15 cellular contexts compared by ENCODE assay signal in the genomic region with DNA sequence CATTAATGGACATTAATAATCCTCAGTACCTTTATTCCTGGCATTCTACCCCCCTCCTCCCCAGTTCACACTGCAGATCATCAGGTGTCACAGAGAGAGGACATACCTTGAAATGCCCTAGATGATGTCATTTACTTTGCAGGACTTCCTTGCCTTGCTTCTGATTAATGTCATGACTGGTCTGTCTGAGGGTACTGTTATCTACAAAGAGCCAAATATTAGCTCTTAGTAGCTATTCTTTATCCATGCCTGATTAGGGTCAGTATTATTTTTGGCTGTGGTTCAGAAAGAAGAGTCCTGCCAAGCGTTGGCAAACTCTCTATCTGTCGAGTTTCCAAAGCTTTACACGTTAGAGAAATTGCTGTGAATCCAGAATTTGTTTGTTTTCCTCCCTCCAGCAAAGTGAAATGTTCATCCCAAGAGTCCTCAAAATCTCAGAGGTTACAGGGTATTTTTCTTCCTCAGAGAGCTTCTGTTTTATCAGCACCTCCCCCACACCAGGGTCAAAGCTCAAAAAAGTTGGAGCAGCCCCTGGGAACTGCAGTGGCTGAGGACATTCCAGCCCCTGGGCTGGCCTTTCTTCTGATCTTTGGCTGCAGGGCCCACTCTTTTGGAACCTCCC. TPM values are rescaled to one million over a fixed set of nuclear protein-coding genes. Genes with fewer than 3 reads are reported as not detected.
A peak's percentile ranks its signal among the peaks of the same experiment; 100 is the strongest.
DNase-seq lines count a peak whose midpoint lies in the region; ATAC-seq, FAIRE-seq and TF ChIP-seq lines count a peak whose summit lies in the region.
"Had no signal": no experiment of that assay in that cellular context is flagged by ENCODE, and none has a peak within 500 bp of the region (broad histone marks: within the 10 kb centered on the region; RNA-seq: fewer than 3 reads in every experiment).

No MANE protein-coding gene starts in this region.

- H3K27me3 ChIP-seq in HUES48 (ENCODE audit: control insufficient read depth, insufficient read depth, low read length) (no peaks in the 10 kb centered on the region), pancreas (no peaks in the 10 kb centered on the region)

- no peak overlapping the region for H3K4me3 ChIP-seq in HUES48 (ENCODE audit: low read depth, low read length)
- H3K4me3 ChIP-seq in fibroblast of the aortic adventitia (ENCODE audit: low read depth, low read length): no peak overlapping the region
- no peak overlapping the region for H3K4me3 ChIP-seq in pancreas

- intact Hi-C loops in pancreas (cut with DNase I): no loop called here

- no peak for TF ChIP-seq CTCF in fibroblast of the aortic adventitia (IDR thresholded peaks at IDR 0.05; ENCODE audit: insufficient read depth, low read length)
- no peak for TF ChIP-seq CTCF in pancreas (IDR thresholded peaks at IDR 0.05)

- H3K27ac ChIP-seq in HUES48 (ENCODE audit: low read depth, low read length): peak overlapping the region; percentile 84
- peak overlapping the region in 2 of 4 donors; percentile 37 to 51 for H3K27ac ChIP-seq in pancreas

- DNase-seq in fibroblast of the aortic adventitia (ENCODE audit: low read depth): peak; percentile 47
- DNase-seq in pancreas: peak in 2 of 6 donors; percentile 58 to 64
- DNase-seq in NCI-H1694 (lab: John Stamatoyannopoulos, UW): no peak
- no peak for DNase-seq in T1000 (lab: John Stamatoyannopoulos, UW)
- DNase-seq: activated CD4-positive, alpha-beta T cell treated with anti-CD3 and anti-CD28 coated beads, Interleukin-2, amount 50 U/mL, for 1 hour; NCI-H146; NCI-H774; stimulated activated CD4-positive, alpha-beta T cell treated with anti-CD3 and anti-CD28 coated beads, Interleukin-4, amount 100 ng/mL, for 4 hours had no signal

- peaks cover 90% of the 10 kb centered on the region for H3K36me3 ChIP-seq in HUES48 (ENCODE audit: control insufficient read depth, insufficient read depth, low read length)
- no peaks in the 10 kb centered on the region for H3K36me3 ChIP-seq in pancreas

- H3K4me1 ChIP-seq in HUES48 (ENCODE audit: control insufficient read depth, insufficient read depth, low read length) (no peaks in the 10 kb centered on the region), pancreas (peaks cover 17 to 20% (median 20%) of the 10 kb centered on the region in 3 donors)

- WGBS in pancreas, 2 donors: 4 to 5% methylated on average over 3 of the region's 3 CpGs

- H3K9me3 ChIP-seq in HUES48 (ENCODE audit: control insufficient read depth, insufficient read depth, low read length): no peaks in the 10 kb centered on the region
- no peaks in the 10 kb centered on the region for H3K9me3 ChIP-seq in pancreas

- H3K9ac ChIP-seq in HUES48 (ENCODE audit: low read depth, low read length): no peak overlapping the region

- FAIRE-seq in pancreas (lab: Jason Lieb, UNC): no peak
- FAIRE-seq: frontal cortex had no signal

- ATAC-seq in SK-N-SH treated with all-trans-retinoic acid at 6 μM for 48 hours: peak; percentile 48
- peak; percentile 33 to 77 (median 60) for ATAC-seq in pancreas
- ATAC-seq in GM21576 (IDR thresholded peaks at IDR 0.05; ENCODE audit: unreplicated experiment): no peak

TF ChIP-seq in SK-N-SH treated with all-trans-retinoic acid at 6 μM for 48 hours, 23 proteins besides CTCF, POLR2A, EP300 and RAD21 (continues in another document):
- TF ChIP-seq GLIS3 (CRISPR knock-in tag; IDR thresholded peaks at IDR 0.05) (no peak), ZC3H10 (CRISPR knock-in tag; IDR thresholded peaks at IDR 0.05) (no peak), ZNF8 (CRISPR knock-in tag; IDR thresholded peaks at IDR 0.05) (peak; percentile 31; the same call in 1 of the 2 replicates), CSDC2 (CRISPR knock-in tag; IDR thresholded peaks at IDR 0.05) (no peak), PPARA (CRISPR knock-in tag; IDR thresholded peaks at IDR 0.05; ENCODE audit: borderline replicate concordance) (no peak), ISL1 (CRISPR knock-in tag; IDR thresholded peaks at IDR 0.05) (peak; percentile 91), CSRNP3 (CRISPR knock-in tag; IDR thresholded peaks at IDR 0.05) (no peak; the same call in 1 of the 2 replicates), ZNF565 (CRISPR knock-in tag; conservative IDR thresholded peaks at IDR 0.05; ENCODE audit: low read depth) (0 out of 2 replicates have a peak, but pooled peaks have one; percentile 59), TOX (CRISPR knock-in tag; IDR thresholded peaks at IDR 0.05; ENCODE audit: borderline replicate concordance) (no peak), RARB (CRISPR knock-in tag; IDR thresholded peaks at IDR 0.05) (no peak), ESRRG (CRISPR knock-in tag; IDR thresholded peaks at IDR 0.05) (peak; percentile 10; the same call in 1 of the 2 replicates), PATZ1 (CRISPR knock-in tag; IDR thresholded peaks at IDR 0.05; ENCODE audit: borderline replicate concordance) (no peak), SNAI2 (CRISPR knock-in tag; IDR thresholded peaks at IDR 0.05) (no peak), OSR1 (CRISPR knock-in tag; IDR thresholded peaks at IDR 0.05) (no peak), ZFP3 (CRISPR knock-in tag; IDR thresholded peaks at IDR 0.05) (no peak), ARNTL (CRISPR knock-in tag; IDR thresholded peaks at IDR 0.05; ENCODE audit: borderline replicate concordance, low read depth) (no peak), TCF4 (CRISPR knock-in tag; IDR thresholded peaks at IDR 0.05; ENCODE audit: borderline replicate concordance) (no peak; the same call in 1 of the 2 replicates)
- TF ChIP-seq, protein P1, sequence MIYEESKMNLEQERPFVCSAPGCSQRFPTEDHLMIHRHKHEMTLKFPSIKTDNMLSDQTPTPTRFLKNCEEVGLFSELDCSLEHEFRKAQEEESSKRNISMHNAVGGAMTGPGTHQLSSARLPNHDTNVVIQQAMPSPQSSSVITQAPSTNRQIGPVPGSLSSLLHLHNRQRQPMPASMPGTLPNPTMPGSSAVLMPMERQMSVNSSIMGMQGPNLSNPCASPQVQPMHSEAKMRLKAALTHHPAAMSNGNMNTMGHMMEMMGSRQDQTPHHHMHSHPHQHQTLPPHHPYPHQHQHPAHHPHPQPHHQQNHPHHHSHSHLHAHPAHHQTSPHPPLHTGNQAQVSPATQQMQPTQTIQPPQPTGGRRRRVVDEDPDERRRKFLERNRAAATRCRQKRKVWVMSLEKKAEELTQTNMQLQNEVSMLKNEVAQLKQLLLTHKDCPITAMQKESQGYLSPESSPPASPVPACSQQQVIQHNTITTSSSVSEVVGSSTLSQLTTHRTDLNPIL (CRISPR knock-in tag; IDR thresholded peaks at IDR 0.05; ENCODE audit: low read depth): peak; percentile 56; the same call in 1 of the 2 replicates
- TF ChIP-seq, protein P2, sequence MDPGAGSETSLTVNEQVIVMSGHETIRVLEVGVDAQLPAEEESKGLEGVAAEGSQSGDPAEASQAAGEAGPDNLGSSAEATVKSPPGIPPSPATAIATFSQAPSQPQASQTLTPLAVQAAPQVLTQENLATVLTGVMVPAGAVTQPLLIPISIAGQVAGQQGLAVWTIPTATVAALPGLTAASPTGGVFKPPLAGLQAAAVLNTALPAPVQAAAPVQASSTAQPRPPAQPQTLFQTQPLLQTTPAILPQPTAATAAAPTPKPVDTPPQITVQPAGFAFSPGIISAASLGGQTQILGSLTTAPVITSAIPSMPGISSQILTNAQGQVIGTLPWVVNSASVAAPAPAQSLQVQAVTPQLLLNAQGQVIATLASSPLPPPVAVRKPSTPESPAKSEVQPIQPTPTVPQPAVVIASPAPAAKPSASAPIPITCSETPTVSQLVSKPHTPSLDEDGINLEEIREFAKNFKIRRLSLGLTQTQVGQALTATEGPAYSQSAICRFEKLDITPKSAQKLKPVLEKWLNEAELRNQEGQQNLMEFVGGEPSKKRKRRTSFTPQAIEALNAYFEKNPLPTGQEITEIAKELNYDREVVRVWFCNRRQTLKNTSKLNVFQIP (CRISPR knock-in tag; IDR thresholded peaks at IDR 0.05; ENCODE audit: borderline replicate concordance, low read depth): no peak

RNA-seq across cellular contexts. Expression of gene SCD, which starts 12.6 kb away (rescaled TPM):
- total RNA-seq in fibroblast of the aortic adventitia (ENCODE audit: low replicate concordance) (99.9 and 283 TPM in 2 replicates), pancreas (10 to 100 TPM in 3 of 6 donors, 1 to 10 TPM in 3; 1.9 to 87.6 (median 9.7) TPM)
- polyA plus RNA-seq in pancreas: 10 to 100 TPM; 10.9 to 30.1 TPM

RNA-seq across cellular contexts. Expression of gene PKD2L1, which starts 29.6 kb away (rescaled TPM):
- total RNA-seq in fibroblast of the aortic adventitia (ENCODE audit: low replicate concordance): not detected in 2 replicates
- not detected for total RNA-seq in pancreas
- polyA plus RNA-seq in pancreas: under 1 TPM; 0.11 to 0.54 TPM
- total RNA-seq: dermis blood vessel endothelial cell, frontal cortex, lower leg skin, osteoblast had no signal
